ENCODE assay signal across 8 cellular contexts in genomic region chr7:23530355-23530754, GRCh38.
DNase-seq lines count a peak whose midpoint lies in the region; ATAC-seq lines count a peak whose summit lies in the region.

No MANE protein-coding gene starts in this region.

- H3K27ac Mint-ChIP-seq in activated naive CD8-positive, alpha-beta T cell treated with anti-CD3 and anti-CD28 coated beads, Interleukin-2, amount 50 U/mL, for 24 hours = peak overlapping the region; percentile 99

- peak overlapping the region; percentile 96 for H3K4me3 ChIP-seq in iPS-18c (ENCODE audit: insufficient read depth, low read depth, low read length)
- peak overlapping the region; percentile 63 to 95 (median 81) for H3K4me3 ChIP-seq in skin epidermis

- peak overlapping the region in 16 of 21 experiments; percentile 91 to 99 (median 98) for H3K27ac ChIP-seq in skin epidermis

- no peaks in the 10 kb centered on the region for H3K9me3 ChIP-seq in iPS-18c (ENCODE audit: control insufficient read depth, insufficient read depth, low read length)

- H3K36me3 Mint-ChIP-seq in activated naive CD8-positive, alpha-beta T cell treated with anti-CD3 and anti-CD28 coated beads, Interleukin-2, amount 50 U/mL, for 24 hours (ENCODE audit: low read depth) = peaks cover 25% of the 10 kb centered on the region

- peak overlapping the region; percentile 95 for H3K4me3 Mint-ChIP-seq in activated naive CD8-positive, alpha-beta T cell treated with anti-CD3 and anti-CD28 coated beads, Interleukin-2, amount 50 U/mL, for 24 hours

- peak; percentile 21 for DNase-seq in activated gamma-delta T cell treated with Interleukin-2 at 50 U/mL for 16 hours
- no peak for DNase-seq in activated gamma-delta T cell (lab: John Stamatoyannopoulos, UW)
- peak; percentile 9 for DNase-seq in NCI-H774 (lab: John Stamatoyannopoulos, UW)
- DNase-seq in activated naive CD8-positive, alpha-beta T cell treated with anti-CD3 and anti-CD28 coated beads, Interleukin-2, amount 50 U/mL, for 24 hours = no peak

- no peaks in the 10 kb centered on the region for H3K9me3 Mint-ChIP-seq in activated naive CD8-positive, alpha-beta T cell treated with anti-CD3 and anti-CD28 coated beads, Interleukin-2, amount 50 U/mL, for 24 hours

- peak; percentile 39 for ATAC-seq in HG02938 (IDR thresholded peaks at IDR 0.05; ENCODE audit: unreplicated experiment)
- ATAC-seq in activated naive CD8-positive, alpha-beta T cell treated with anti-CD3 and anti-CD28 coated beads, Interleukin-2, amount 50 U/mL, for 24 hours = no peak
- no peak for ATAC-seq in GM21423 (IDR thresholded peaks at IDR 0.05; ENCODE audit: unreplicated experiment)

- no peaks in the 10 kb centered on the region for H3K27me3 Mint-ChIP-seq in activated naive CD8-positive, alpha-beta T cell treated with anti-CD3 and anti-CD28 coated beads, Interleukin-2, amount 50 U/mL, for 24 hours

- peaks cover 58% of the 10 kb centered on the region for H3K4me1 Mint-ChIP-seq in activated naive CD8-positive, alpha-beta T cell treated with anti-CD3 and anti-CD28 coated beads, Interleukin-2, amount 50 U/mL, for 24 hours

Comparison
In these comparisons a context has a peak if more than half of its experiments do, and no peak if none do; other contexts are left out.
1. DNase-seq: peak in activated gamma-delta T cell treated with Interleukin-2 at 50 U/mL for 16 hours (single experiment) and NCI-H774 (single experiment); none in activated gamma-delta T cell (single experiment) and activated naive CD8-positive, alpha-beta T cell treated with anti-CD3 and anti-CD28 coated beads, Interleukin-2, amount 50 U/mL, for 24 hours (single experiment).